Comparison of ENCODE assay signal across 9 cellular contexts in genomic region chr7:121313793-121314676, GRCh38. TPM values are rescaled to one million over a fixed set of nuclear protein-coding genes. Genes with fewer than 3 reads are reported as not detected.
DNase-seq lines count a peak whose midpoint lies in the region; ATAC-seq and TF ChIP-seq lines count a peak whose summit lies in the region.
"Had no signal": no experiment of that assay in that cellular context is flagged by ENCODE, and none has a peak within 500 bp of the region (broad histone marks: within the 10 kb centered on the region; RNA-seq: fewer than 3 reads in every experiment).

No MANE protein-coding gene starts in this region.

- CTCF ChIA-PET in CD4-positive, alpha-beta memory T cell (lab: Charles Lee; ENCODE audit: partially characterized antibody): no interaction called here
- CTCF ChIA-PET in activated CD4-positive, alpha-beta T cell treated with anti-CD3 and anti-CD28 coated beads for 36 hours (lab: Charles Lee): interaction anchor here (0.8 kb wide), 1 partner anchor 20 kb away, joined by 3 read pairs; no protein-coding TSS in a partner anchor

- H2AFZ ChIP-seq in MM.1S (ENCODE audit: low read length): peak overlapping the region; percentile 21

- in situ Hi-C loops in HAP-1 (cut with MboI; ENCODE audit: low sequenced_read_pairs): no loop called here
- in situ Hi-C loops in astrocyte of the cerebellum (cut with HindIII; ENCODE audit: low sequenced_read_pairs): no loop called here

- peak; percentile 1 for TF ChIP-seq CTCF in GM06990 (IDR thresholded peaks at IDR 0.05; ENCODE audit: insufficient read depth, low read length, poor library complexity, severe bottlenecking)
- TF ChIP-seq CTCF in MM.1S (IDR thresholded peaks at IDR 0.05; ENCODE audit: low read length): peak; percentile 25
- no peak for TF ChIP-seq CTCF in astrocyte of the cerebellum (IDR thresholded peaks at IDR 0.05; ENCODE audit: low read depth, low read length, missing control alignments)

- no peaks in the 10 kb centered on the region for H3K27me3 Mint-ChIP-seq in stimulated activated memory B cell treated with anti-CD40 and anti-IgM and Interleukin-4, amounts not matched to agents 10 μg/mL and 1 μg/mL and 100 μg/mL, for 72 hours
- H3K27me3 Mint-ChIP-seq in CD4-positive, alpha-beta memory T cell: peaks cover 1 to 13% of the 10 kb centered on the region in 2 donors
- H3K27me3 Mint-ChIP-seq in activated CD4-positive, alpha-beta T cell treated with anti-CD3 and anti-CD28 coated beads for 36 hours: peaks cover 7% of the 10 kb centered on the region

- H3F3A ChIP-seq in MM.1S (ENCODE audit: insufficient read depth, low read length): no peaks in the 10 kb centered on the region

- H3K9me3 ChIP-seq in HAP-1 (no peaks in the 10 kb centered on the region), MM.1S (replicated peaks; ENCODE audit: insufficient read depth, low read length) (no peaks in the 10 kb centered on the region)
- H3K9me3 ChIP-seq in CD4-positive, alpha-beta memory T cell (ENCODE audit: control insufficient read depth in 1 of 2, low read length in 2 of 2): no peaks in the 10 kb centered on the region

- H3K27ac ChIP-seq in MM.1S (ENCODE audit: low read length): peak overlapping the region; percentile 4; the same call in 1 of the 2 replicates
- no peak overlapping the region for H3K27ac ChIP-seq in CD4-positive, alpha-beta memory T cell (ENCODE audit: low read depth, low read length)

- H3K4me1 Mint-ChIP-seq in stimulated activated memory B cell treated with anti-CD40 and anti-IgM and Interleukin-4, amounts not matched to agents 10 μg/mL and 1 μg/mL and 100 μg/mL, for 72 hours: peaks cover 66% of the 10 kb centered on the region
- no peaks in the 10 kb centered on the region for H3K4me1 Mint-ChIP-seq in CD4-positive, alpha-beta memory T cell
- H3K4me1 Mint-ChIP-seq in activated CD4-positive, alpha-beta T cell treated with anti-CD3 and anti-CD28 coated beads for 36 hours: no peaks in the 10 kb centered on the region

- H3K9ac ChIP-seq in MM.1S (ENCODE audit: low read length): peak overlapping the region; percentile 1; the same call in 1 of the 2 replicates

- no peaks in the 10 kb centered on the region for H3K79me2 ChIP-seq in MM.1S (ENCODE audit: low read length)

- no peaks in the 10 kb centered on the region for H3K36me3 ChIP-seq in GM06990 (ENCODE audit: control insufficient read depth, insufficient read depth, low read length)
- H3K36me3 ChIP-seq in HAP-1 (replicated peaks): no peaks in the 10 kb centered on the region
- H3K36me3 ChIP-seq in MM.1S (replicated peaks; ENCODE audit: insufficient read depth, low read length): no peaks in the 10 kb centered on the region
- no peaks in the 10 kb centered on the region for H3K36me3 ChIP-seq in CD4-positive, alpha-beta memory T cell (ENCODE audit: insufficient read depth, low read length)

- intact Hi-C loops in CD4-positive, alpha-beta memory T cell (cut with micrococcal nuclease): no loop called here
- intact Hi-C loops in activated CD4-positive, alpha-beta T cell treated with anti-CD3 and anti-CD28 coated beads for 36 hours (cut with DNase I, micrococcal nuclease): no loop called here

- H3K27me3 ChIP-seq in GM06990 (replicated peaks; ENCODE audit: control insufficient read depth, insufficient read depth, low read length): no peaks in the 10 kb centered on the region
- H3K27me3 ChIP-seq in HAP-1 (ENCODE audit: low read depth): no peaks in the 10 kb centered on the region
- H3K27me3 ChIP-seq in MM.1S (replicated peaks; ENCODE audit: insufficient read depth, low read length): no peaks in the 10 kb centered on the region
- H3K27me3 ChIP-seq in CD4-positive, alpha-beta memory T cell (ENCODE audit: insufficient read depth, low read length): no peaks in the 10 kb centered on the region

- H3K4me1 ChIP-seq in HAP-1: no peaks in the 10 kb centered on the region
- H3K4me1 ChIP-seq in MM.1S (ENCODE audit: low read length): peaks cover 14% of the 10 kb centered on the region
- H3K4me1 ChIP-seq in CD4-positive, alpha-beta memory T cell (ENCODE audit: insufficient read depth, low read length): no peaks in the 10 kb centered on the region

- ATAC-seq in stimulated activated memory B cell treated with anti-CD40 and anti-IgM and Interleukin-4, amounts not matched to agents 10 μg/mL and 1 μg/mL and 100 μg/mL, for 72 hours: peak; percentile 84
- no peak for ATAC-seq in activated CD4-positive, alpha-beta T cell treated with anti-CD3 and anti-CD28 coated beads for 36 hours

- H3K9me3 Mint-ChIP-seq in stimulated activated memory B cell treated with anti-CD40 and anti-IgM and Interleukin-4, amounts not matched to agents 10 μg/mL and 1 μg/mL and 100 μg/mL, for 72 hours: peaks cover 15% of the 10 kb centered on the region
- H3K9me3 Mint-ChIP-seq in CD4-positive, alpha-beta memory T cell: peaks cover 0 to 3% (median under 1%) of the 10 kb centered on the region in 8 donors
- no peaks in the 10 kb centered on the region for H3K9me3 Mint-ChIP-seq in activated CD4-positive, alpha-beta T cell treated with anti-CD3 and anti-CD28 coated beads for 36 hours (ENCODE audit: low read depth)

- DNase-seq in GM06990 (ENCODE audit: extremely low read depth, insufficient read length) (peak; percentile 31), HAP-1 (ENCODE audit: low spot score in 2 of 2) (peak; percentile 25 to 31), MM.1S (peak; percentile 88), astrocyte of the cerebellum (ENCODE audit: low read depth) (peak; percentile 49)
- DNase-seq in activated T-cell treated with anti-CD3 and anti-CD28 coated beads, Interleukin-2, amount 50 U/mL, for 48 hours: no peak
- DNase-seq in CD4-positive, alpha-beta memory T cell: no peak
- no peak for DNase-seq in activated CD4-positive, alpha-beta T cell treated with anti-CD3 and anti-CD28 coated beads for 36 hours

- H3K4me3 Mint-ChIP-seq in stimulated activated memory B cell treated with anti-CD40 and anti-IgM and Interleukin-4, amounts not matched to agents 10 μg/mL and 1 μg/mL and 100 μg/mL, for 72 hours: peak overlapping the region; percentile 58
- no peak overlapping the region for H3K4me3 Mint-ChIP-seq in CD4-positive, alpha-beta memory T cell
- H3K4me3 Mint-ChIP-seq in activated CD4-positive, alpha-beta T cell treated with anti-CD3 and anti-CD28 coated beads for 36 hours: no peak overlapping the region

- H3K9me2 ChIP-seq in MM.1S (replicated peaks; ENCODE audit: insufficient read depth, low read length): no peaks in the 10 kb centered on the region

- peaks cover 60% of the 10 kb centered on the region for H3K36me3 Mint-ChIP-seq in stimulated activated memory B cell treated with anti-CD40 and anti-IgM and Interleukin-4, amounts not matched to agents 10 μg/mL and 1 μg/mL and 100 μg/mL, for 72 hours
- no peaks in the 10 kb centered on the region for H3K36me3 Mint-ChIP-seq in CD4-positive, alpha-beta memory T cell
- H3K36me3 Mint-ChIP-seq in activated CD4-positive, alpha-beta T cell treated with anti-CD3 and anti-CD28 coated beads for 36 hours (ENCODE audit: low read depth): no peaks in the 10 kb centered on the region

- no peak overlapping the region for H3K4me3 ChIP-seq in GM06990 (replicated peaks; ENCODE audit: low read depth, low read length)
- H3K4me3 ChIP-seq in HAP-1: no peak overlapping the region
- peak overlapping the region; percentile 4; the same call in 1 of the 2 replicates for H3K4me3 ChIP-seq in MM.1S (ENCODE audit: low read length)
- no peak overlapping the region for H3K4me3 ChIP-seq in astrocyte of the cerebellum (ENCODE audit: low read depth, low read length)
- H3K4me3 ChIP-seq in CD4-positive, alpha-beta memory T cell (ENCODE audit: low read length in 2 of 2): no peak overlapping the region

- H4K20me1 ChIP-seq in MM.1S (ENCODE audit: insufficient read depth, low read length): no peaks in the 10 kb centered on the region

- peak overlapping the region; percentile 55 for H3K4me2 ChIP-seq in MM.1S (ENCODE audit: low read depth, low read length)

- peak overlapping the region; percentile 91 for H3K27ac Mint-ChIP-seq in stimulated activated memory B cell treated with anti-CD40 and anti-IgM and Interleukin-4, amounts not matched to agents 10 μg/mL and 1 μg/mL and 100 μg/mL, for 72 hours
- H3K27ac Mint-ChIP-seq in CD4-positive, alpha-beta memory T cell: no peak overlapping the region
- H3K27ac Mint-ChIP-seq in activated CD4-positive, alpha-beta T cell treated with anti-CD3 and anti-CD28 coated beads for 36 hours: no peak overlapping the region

- POLR2A ChIA-PET in CD4-positive, alpha-beta memory T cell (lab: Charles Lee; ENCODE audit: partially characterized antibody): no interaction called here
- POLR2A ChIA-PET in activated CD4-positive, alpha-beta T cell treated with anti-CD3 and anti-CD28 coated beads for 36 hours (lab: Charles Lee): no interaction called here

RNA-seq across cellular contexts. Expression of gene WNT16, which starts 14.8 kb away (rescaled TPM):
- not detected for total RNA-seq in CD4-positive, alpha-beta memory T cell
- polyA plus RNA-seq in CD4-positive, alpha-beta memory T cell: not detected
- total RNA-seq in activated CD4-positive, alpha-beta T cell treated with anti-CD3 and anti-CD28 coated beads for 36 hours: not detected
- total RNA-seq: glomerular endothelial cell had no signal

Comparison
In these comparisons a context has a peak if more than half of its experiments do, and no peak if none do; other contexts are left out.
1. DNase-seq: peak in GM06990 (single experiment), HAP-1 (2 of 2), MM.1S (single experiment) and astrocyte of the cerebellum (single experiment); none in activated T-cell treated with anti-CD3 and anti-CD28 coated beads, Interleukin-2, amount 50 U/mL, for 48 hours (0 of 2), CD4-positive, alpha-beta memory T cell (0 of 5) and activated CD4-positive, alpha-beta T cell treated with anti-CD3 and anti-CD28 coated beads for 36 hours (single experiment).